In genomic region chr11:95989216-95989615, GRCh38 we compare ENCODE assay signal across 23 cellular contexts.
DNase-seq lines count a peak whose midpoint lies in the region; ATAC-seq and TF ChIP-seq lines count a peak whose summit lies in the region.
"Had no signal": no experiment of that assay in that cellular context is flagged by ENCODE, and none has a peak within 500 bp of the region (broad histone marks: within the 10 kb centered on the region; RNA-seq: fewer than 3 reads in every experiment).

No MANE protein-coding gene starts in this region.

- no TSS peak for BruUV-seq in mammary epithelial cell (replicated peaks; lab: Mats Ljungman, UMichigan)

- TF ChIP-seq CTCF in WTC11 (IDR thresholded peaks at IDR 0.05) (no peak), mucosa of descending colon (IDR thresholded peaks at IDR 0.05) (no peak), type B pancreatic cell (conservative IDR thresholded peaks at IDR 0.05) (no peak), mammary epithelial cell (conservative IDR thresholded peaks at IDR 0.05 in 1 of 2, IDR thresholded peaks at IDR 0.05 in 1 of 2; ENCODE audit: extremely low read depth in 1 of 2, insufficient read depth in 1 of 2, low read depth in 1 of 2, low read length in 2 of 2) (no peak)

- H3K4me3 ChIP-seq in mucosa of descending colon (no peak overlapping the region), mammary epithelial cell (replicated peaks in 1 of 3; ENCODE audit: insufficient read depth in 1 of 3, low read depth in 2 of 3, low read length in 3 of 3) (no peak overlapping the region)

- H3K9ac ChIP-seq in mammary epithelial cell (ENCODE audit: insufficient read depth, low read length): no peak overlapping the region
- H3K9ac ChIP-seq: KMS-11 had no signal

- H3K27me3 ChIP-seq in mammary epithelial cell (ENCODE audit: insufficient read depth, low read length): no peaks in the 10 kb centered on the region

- H3K4me3 Mint-ChIP-seq in activated naive CD8-positive, alpha-beta T cell: no peak overlapping the region
- no peak overlapping the region for H3K4me3 Mint-ChIP-seq in activated naive CD8-positive, alpha-beta T cell treated with anti-CD3 and anti-CD28 coated beads for 36 hours
- H3K4me3 Mint-ChIP-seq in WTC11 (no peak overlapping the region), type B pancreatic cell (no peak overlapping the region)
- H3K4me3 Mint-ChIP-seq in activated CD4-positive, alpha-beta memory T cell treated with anti-CD3 and anti-CD28 coated beads for 36 hours: no peak overlapping the region
- H3K4me3 Mint-ChIP-seq: IgD-negative memory B cell had no signal

- CTCF ChIA-PET in WTC11 (lab: Charles Lee): interaction anchor here (1.2 kb wide), 1 partner anchor 354 kb away, joined by 6 read pairs; the partner anchor contains the start of gene MAML2
- CTCF ChIA-PET in mammary epithelial cell (lab: Charles Lee; ENCODE audit: low non-redundant PET): no interaction called here
- CTCF ChIA-PET in activated CD4-positive, alpha-beta memory T cell treated with anti-CD3 and anti-CD28 coated beads for 36 hours (lab: Charles Lee): no interaction called here

- DNase-seq in activated naive CD8-positive, alpha-beta T cell treated with anti-CD3 and anti-CD28 coated beads for 36 hours: no peak
- no peak for DNase-seq in WTC11 (ENCODE audit: low spot score)
- DNase-seq in mucosa of descending colon: no peak
- DNase-seq in type B pancreatic cell (ENCODE audit: extremely low spot score, unreplicated experiment): no peak
- DNase-seq in mammary epithelial cell: no peak
- no peak for DNase-seq in activated CD4-positive, alpha-beta memory T cell treated with anti-CD3 and anti-CD28 coated beads for 36 hours
- DNase-seq: 8988T, DMS53, HCEC 1CT, NCI-H1048, NCI-H1417 treated with DMSO at 0.1 percent for 48 hours, NCI-H1694 treated with DMSO at 0.1 percent for 48 hours, NCI-H2081, NCI-H2171, NCI-H226, NCI-H510A, NCI-H69, SHP77 had no signal

- H3K27ac ChIP-seq in mammary epithelial cell (ENCODE audit: insufficient read depth, low read depth, low read length): no peak overlapping the region
- H3K27ac ChIP-seq: KMS-11, RWPE1 had no signal

- no peak overlapping the region for H2AFZ ChIP-seq in mammary epithelial cell (ENCODE audit: low read depth, low read length)

- H3K4me1 ChIP-seq in mucosa of descending colon (ENCODE audit: low read depth) (peaks cover 6% of the 10 kb centered on the region), mammary epithelial cell (ENCODE audit: insufficient read depth, low read length) (peaks cover 18% of the 10 kb centered on the region)

- peak overlapping the region; percentile 4 for H3K27ac Mint-ChIP-seq in activated naive CD8-positive, alpha-beta T cell
- H3K27ac Mint-ChIP-seq in activated naive CD8-positive, alpha-beta T cell treated with anti-CD3 and anti-CD28 coated beads for 36 hours: no peak overlapping the region
- H3K27ac Mint-ChIP-seq in WTC11: no peak overlapping the region
- H3K27ac Mint-ChIP-seq in type B pancreatic cell: peak overlapping the region; percentile 14
- no peak overlapping the region for H3K27ac Mint-ChIP-seq in activated CD4-positive, alpha-beta memory T cell treated with anti-CD3 and anti-CD28 coated beads for 36 hours
- H3K27ac Mint-ChIP-seq: IgD-negative memory B cell had no signal

- no peak overlapping the region for H3K4me2 ChIP-seq in mammary epithelial cell (ENCODE audit: insufficient read depth, low read depth, low read length)
- H3K4me2 ChIP-seq: KMS-11 had no signal

- H3K36me3 ChIP-seq in mucosa of descending colon (ENCODE audit: low read depth): no peaks in the 10 kb centered on the region
- H3K36me3 ChIP-seq in mammary epithelial cell (ENCODE audit: insufficient read depth, low read length): no peaks in the 10 kb centered on the region

- intact Hi-C loops in mucosa of descending colon (cut with DNase I, micrococcal nuclease): no loop called here
- intact Hi-C loops in mammary epithelial cell (cut with micrococcal nuclease): no loop called here
- intact Hi-C loops in activated CD4-positive, alpha-beta memory T cell treated with anti-CD3 and anti-CD28 coated beads for 36 hours (cut with micrococcal nuclease): no loop called here

- ATAC-seq in WTC11 (0 out of 2 replicates have a peak, but pooled peaks have one; percentile 22), mucosa of descending colon (peak; percentile 35), GM19395 (IDR thresholded peaks at IDR 0.05; ENCODE audit: unreplicated experiment) (no peak)

- no peaks in the 10 kb centered on the region for H3K9me3 ChIP-seq in mucosa of descending colon
- H3K9me3 ChIP-seq in mammary epithelial cell (replicated peaks; ENCODE audit: insufficient read depth, low read length): no peaks in the 10 kb centered on the region

- POLR2A ChIA-PET in WTC11 (lab: Charles Lee): no interaction called here
- POLR2A ChIA-PET in activated CD4-positive, alpha-beta memory T cell treated with anti-CD3 and anti-CD28 coated beads for 36 hours (lab: Charles Lee): no interaction called here

- peaks cover 11% of the 10 kb centered on the region for H3K4me1 Mint-ChIP-seq in activated naive CD8-positive, alpha-beta T cell (ENCODE audit: low read depth)
- peaks cover 5% of the 10 kb centered on the region for H3K4me1 Mint-ChIP-seq in activated naive CD8-positive, alpha-beta T cell treated with anti-CD3 and anti-CD28 coated beads for 36 hours
- H3K4me1 Mint-ChIP-seq in WTC11: peaks cover 42% of the 10 kb centered on the region
- peaks cover 19% of the 10 kb centered on the region for H3K4me1 Mint-ChIP-seq in type B pancreatic cell (ENCODE audit: unreplicated experiment)
- peaks cover 2% of the 10 kb centered on the region for H3K4me1 Mint-ChIP-seq in activated CD4-positive, alpha-beta memory T cell treated with anti-CD3 and anti-CD28 coated beads for 36 hours (ENCODE audit: low read depth)
- H3K4me1 Mint-ChIP-seq: IgD-negative memory B cell had no signal

- H3K79me2 ChIP-seq in mammary epithelial cell (ENCODE audit: insufficient read depth, low read length): no peaks in the 10 kb centered on the region

- in situ Hi-C loops in mammary epithelial cell (cut with MboI; ENCODE audit: low sequenced_read_pairs in 2 of 2): no loop called here

- H3K9me3 Mint-ChIP-seq in activated naive CD8-positive, alpha-beta T cell (ENCODE audit: low read depth): no peaks in the 10 kb centered on the region
- H3K9me3 Mint-ChIP-seq in activated naive CD8-positive, alpha-beta T cell treated with anti-CD3 and anti-CD28 coated beads for 36 hours: no peaks in the 10 kb centered on the region
- H3K9me3 Mint-ChIP-seq in WTC11 (no peaks in the 10 kb centered on the region), type B pancreatic cell (no peaks in the 10 kb centered on the region)
- H3K9me3 Mint-ChIP-seq in activated CD4-positive, alpha-beta memory T cell treated with anti-CD3 and anti-CD28 coated beads for 36 hours: no peaks in the 10 kb centered on the region
- H3K9me3 Mint-ChIP-seq: IgD-negative memory B cell had no signal

- peaks cover 23% of the 10 kb centered on the region for H3K36me3 Mint-ChIP-seq in activated naive CD8-positive, alpha-beta T cell
- peaks cover 23% of the 10 kb centered on the region for H3K36me3 Mint-ChIP-seq in activated naive CD8-positive, alpha-beta T cell treated with anti-CD3 and anti-CD28 coated beads for 36 hours
- no peaks in the 10 kb centered on the region for H3K36me3 Mint-ChIP-seq in WTC11
- peaks cover 31% of the 10 kb centered on the region for H3K36me3 Mint-ChIP-seq in type B pancreatic cell
- peaks cover 40% of the 10 kb centered on the region for H3K36me3 Mint-ChIP-seq in activated CD4-positive, alpha-beta memory T cell treated with anti-CD3 and anti-CD28 coated beads for 36 hours

- dilution Hi-C loops in mammary epithelial cell (cut with HindIII; ENCODE audit: low sequenced_read_pairs): no loop called here

- no peaks in the 10 kb centered on the region for H3K27me3 Mint-ChIP-seq in activated naive CD8-positive, alpha-beta T cell
- no peaks in the 10 kb centered on the region for H3K27me3 Mint-ChIP-seq in activated naive CD8-positive, alpha-beta T cell treated with anti-CD3 and anti-CD28 coated beads for 36 hours
- no peaks in the 10 kb centered on the region for H3K27me3 Mint-ChIP-seq in WTC11 (ENCODE audit: low read depth)
- no peaks in the 10 kb centered on the region for H3K27me3 Mint-ChIP-seq in type B pancreatic cell
- H3K27me3 Mint-ChIP-seq in activated CD4-positive, alpha-beta memory T cell treated with anti-CD3 and anti-CD28 coated beads for 36 hours: no peaks in the 10 kb centered on the region
- H3K27me3 Mint-ChIP-seq: IgD-negative memory B cell had no signal

- H4K20me1 ChIP-seq in mammary epithelial cell (ENCODE audit: insufficient read depth, low read length): no peaks in the 10 kb centered on the region

TF ChIP-seq in WTC11, 78 proteins besides CTCF, POLR2A, EP300 and RAD21 (continues in another document):
- TF ChIP-seq SMAD3 (CRISPR knock-in tag; IDR thresholded peaks at IDR 0.05; ENCODE audit: borderline replicate concordance): no peak
- no peak for TF ChIP-seq STAT6 (CRISPR knock-in tag; conservative IDR thresholded peaks at IDR 0.05; ENCODE audit: low read depth)
- no peak for TF ChIP-seq SP1 (CRISPR knock-in tag; conservative IDR thresholded peaks at IDR 0.05)
- TF ChIP-seq NFYB (CRISPR knock-in tag; conservative IDR thresholded peaks at IDR 0.05; ENCODE audit: low read depth): no peak
- TF ChIP-seq ZNF671 (CRISPR knock-in tag; IDR thresholded peaks at IDR 0.05): no peak
- no peak for TF ChIP-seq IRF2 (CRISPR knock-in tag; IDR thresholded peaks at IDR 0.05; ENCODE audit: borderline replicate concordance, low read depth)
- no peak for TF ChIP-seq TP53 (CRISPR knock-in tag; IDR thresholded peaks at IDR 0.05)
- no peak for TF ChIP-seq ZNF121 (CRISPR knock-in tag; IDR thresholded peaks at IDR 0.05)
- TF ChIP-seq EMX1 (CRISPR knock-in tag; IDR thresholded peaks at IDR 0.05): no peak

Comparison
In these comparisons a context has a peak if more than half of its experiments do, and no peak if none do; other contexts are left out.
1. H3K27ac Mint-ChIP-seq: peak in activated naive CD8-positive, alpha-beta T cell (single experiment) and type B pancreatic cell (single experiment); none in activated naive CD8-positive, alpha-beta T cell treated with anti-CD3 and anti-CD28 coated beads for 36 hours (single experiment), WTC11 (single experiment) and activated CD4-positive, alpha-beta memory T cell treated with anti-CD3 and anti-CD28 coated beads for 36 hours (single experiment).